17 cellular contexts compared by ENCODE assay signal in genomic region chr1:235741294-235741693, GRCh38.
DNase-seq lines count a peak whose midpoint lies in the region; ATAC-seq and TF ChIP-seq lines count a peak whose summit lies in the region.
"Had no signal": no experiment of that assay in that cellular context is flagged by ENCODE, and none has a peak within 500 bp of the region (broad histone marks: within the 10 kb centered on the region; RNA-seq: fewer than 3 reads in every experiment).

No MANE protein-coding gene starts in this region.

- H3K36me3 ChIP-seq in SJSA1, result peaks cover 12% of the 10 kb centered on the region; the same call in 1 of the 2 replicates

- peaks cover 42% of the 10 kb centered on the region for H3K36me3 Mint-ChIP-seq in osteocyte (ENCODE audit: unreplicated experiment)
- H3K36me3 Mint-ChIP-seq: WTC11 had no signal

- peak overlapping the region; percentile 78 for H3K27ac Mint-ChIP-seq in osteocyte (ENCODE audit: unreplicated experiment)
- H3K27ac Mint-ChIP-seq: activated naive CD8-positive, alpha-beta T cell treated with anti-CD3 and anti-CD28 coated beads, Interleukin-2, amount 10 ng/mL, durations not matched to agents 7 days and 5 days; CD4-positive, alpha-beta T cell; WTC11 had no signal

- no peak overlapping the region for H3K4me3 ChIP-seq in SJSA1
- H3K4me3 ChIP-seq: K562, sigmoid colon, stomach had no signal

- H3K27me3 ChIP-seq in SJSA1 (replicated peaks), result no peaks in the 10 kb centered on the region
- H3K27me3 ChIP-seq: sigmoid colon, stomach had no signal

- DNase-seq in GM03348 (ENCODE audit: low spot score) (peak; percentile 79), SJSA1 (ENCODE audit: low read depth in 1 of 2, low spot score in 2 of 2) (peak; percentile 67 to 75), fibroblast of peridontal ligament (ENCODE audit: extremely low read depth) (peak; percentile 68), osteocyte (ENCODE audit: extremely low spot score, unreplicated experiment) (no peak), left lobe of liver (ENCODE audit: low spot score) (no peak), left ventricle myocardium superior (no peak), NK-92 (lab: John Stamatoyannopoulos, UW; ENCODE audit: unreplicated experiment) (no peak)
- DNase-seq: activated CD8-positive, alpha-beta memory T cell treated with anti-CD3 and anti-CD28 coated beads, Interleukin-2, amount 50 U/mL, for 48 hours; activated naive CD8-positive, alpha-beta T cell treated with anti-CD3 and anti-CD28 coated beads, Interleukin-2, amount 10 ng/mL, durations not matched to agents 7 days and 5 days; CD4-positive, alpha-beta T cell; NCI-H1694; NCI-H774; sigmoid colon; stomach had no signal

- H3K9me3 Mint-ChIP-seq in osteocyte (ENCODE audit: unreplicated experiment), result no peaks in the 10 kb centered on the region
- H3K9me3 Mint-ChIP-seq: activated naive CD8-positive, alpha-beta T cell treated with anti-CD3 and anti-CD28 coated beads, Interleukin-2, amount 10 ng/mL, durations not matched to agents 7 days and 5 days; CD4-positive, alpha-beta T cell; WTC11 had no signal

- H3K4me1 ChIP-seq in SJSA1 (replicated peaks), result peaks cover 45% of the 10 kb centered on the region

- H3K4me3 Mint-ChIP-seq in osteocyte (ENCODE audit: unreplicated experiment), result no peak overlapping the region
- H3K4me3 Mint-ChIP-seq: activated naive CD8-positive, alpha-beta T cell treated with anti-CD3 and anti-CD28 coated beads, Interleukin-2, amount 10 ng/mL, durations not matched to agents 7 days and 5 days; CD4-positive, alpha-beta T cell; WTC11 had no signal

- H3K4me1 Mint-ChIP-seq in osteocyte (ENCODE audit: unreplicated experiment), result peaks cover 46% of the 10 kb centered on the region

- ATAC-seq in left lobe of liver, result no peak
- ATAC-seq in left ventricle myocardium superior, result no peak
- no peak for ATAC-seq in HG02870 (IDR thresholded peaks at IDR 0.05; ENCODE audit: unreplicated experiment)
- ATAC-seq: K562, WTC11 had no signal

- intact Hi-C loops in left ventricle myocardium superior (cut with micrococcal nuclease), result no loop called here

- H3K27ac ChIP-seq in SJSA1, result peak overlapping the region; percentile 92
- H3K27ac ChIP-seq: sigmoid colon had no signal

- no peak for TF ChIP-seq CTCF in osteocyte (IDR thresholded peaks at IDR 0.05)

- H3K9me3 ChIP-seq in SJSA1 (replicated peaks), result no peaks in the 10 kb centered on the region
- H3K9me3 ChIP-seq: sigmoid colon, stomach had no signal

- no peaks in the 10 kb centered on the region for H3K27me3 Mint-ChIP-seq in osteocyte (ENCODE audit: unreplicated experiment)
- H3K27me3 Mint-ChIP-seq: activated naive CD8-positive, alpha-beta T cell treated with anti-CD3 and anti-CD28 coated beads, Interleukin-2, amount 10 ng/mL, durations not matched to agents 7 days and 5 days; CD4-positive, alpha-beta T cell had no signal

Comparison
In these comparisons a context has a peak if more than half of its experiments do, and no peak if none do; other contexts are left out.
1. DNase-seq: peak in GM03348 (single experiment), SJSA1 (2 of 2) and fibroblast of peridontal ligament (single experiment); none in osteocyte (single experiment), left lobe of liver (single experiment), left ventricle myocardium superior (single experiment) and NK-92 (single experiment).